Comparison of ENCODE assay signal across 1 cellular context in the genomic region with DNA sequence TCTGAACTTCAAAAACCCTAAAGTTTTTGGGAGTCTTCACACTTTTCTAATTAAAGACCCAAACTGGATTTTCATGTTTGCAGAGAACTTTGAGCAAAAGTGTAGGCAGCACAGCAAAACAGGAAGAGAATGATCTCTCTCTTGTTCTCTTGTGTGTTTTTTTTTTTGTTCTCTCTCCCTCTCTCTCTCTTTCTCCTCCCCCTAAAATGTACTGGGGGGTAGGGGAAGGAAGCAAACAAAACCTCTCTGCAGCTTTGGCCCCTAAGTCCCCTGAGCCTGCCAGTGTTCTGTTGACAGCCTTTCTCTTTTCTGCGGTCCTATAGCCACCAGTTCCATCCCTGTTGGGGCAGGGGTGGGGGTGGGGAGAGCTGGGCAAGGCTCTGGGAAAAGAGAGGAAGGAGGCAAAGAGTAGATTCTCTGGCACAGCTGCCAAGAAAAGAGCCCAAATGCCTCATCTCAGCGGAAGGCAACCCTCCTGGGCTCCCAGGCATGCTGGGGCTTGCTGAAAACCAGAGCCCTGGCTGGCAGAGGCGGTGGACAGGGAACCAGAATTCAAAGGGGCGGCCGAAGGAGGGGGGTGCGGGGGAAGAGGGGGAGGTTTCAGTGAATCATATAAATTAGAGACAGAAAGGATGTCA.
TF ChIP-seq lines count a peak whose summit lies in the region.

No MANE protein-coding gene starts in this region.

TF ChIP-seq in HepG2, 621 proteins besides CTCF, POLR2A, EP300 and RAD21 (continued from another document):
- TF ChIP-seq, protein P1, sequence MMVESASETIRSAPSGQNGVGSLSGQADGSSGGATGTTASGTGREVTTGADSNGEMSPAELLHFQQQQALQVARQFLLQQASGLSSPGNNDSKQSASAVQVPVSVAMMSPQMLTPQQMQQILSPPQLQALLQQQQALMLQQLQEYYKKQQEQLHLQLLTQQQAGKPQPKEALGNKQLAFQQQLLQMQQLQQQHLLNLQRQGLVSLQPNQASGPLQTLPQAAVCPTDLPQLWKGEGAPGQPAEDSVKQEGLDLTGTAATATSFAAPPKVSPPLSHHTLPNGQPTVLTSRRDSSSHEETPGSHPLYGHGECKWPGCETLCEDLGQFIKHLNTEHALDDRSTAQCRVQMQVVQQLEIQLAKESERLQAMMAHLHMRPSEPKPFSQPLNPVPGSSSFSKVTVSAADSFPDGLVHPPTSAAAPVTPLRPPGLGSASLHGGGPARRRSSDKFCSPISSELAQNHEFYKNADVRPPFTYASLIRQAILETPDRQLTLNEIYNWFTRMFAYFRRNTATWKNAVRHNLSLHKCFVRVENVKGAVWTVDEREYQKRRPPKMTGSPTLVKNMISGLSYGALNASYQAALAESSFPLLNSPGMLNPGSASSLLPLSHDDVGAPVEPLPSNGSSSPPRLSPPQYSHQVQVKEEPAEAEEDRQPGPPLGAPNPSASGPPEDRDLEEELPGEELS (CRISPR knock-in tag; IDR thresholded peaks at IDR 0.05), result peak; percentile 41; the same call in 1 of the 2 replicates
- TF ChIP-seq SOX5 (CRISPR knock-in tag; IDR thresholded peaks at IDR 0.05; ENCODE audit: borderline replicate concordance) (peak; percentile 60; the same call in 1 of the 2 replicates), RBM22 (optimal IDR thresholded peaks at IDR 0.05; ENCODE audit: low read length) (peak; percentile 4), ZNF687 (CRISPR knock-in tag; IDR thresholded peaks at IDR 0.05) (no peak; the same call in 1 of the 2 replicates), ZNF891 (CRISPR knock-in tag; IDR thresholded peaks at IDR 0.05) (no peak), PAXIP1 (CRISPR knock-in tag; conservative IDR thresholded peaks at IDR 0.05) (peak; percentile 31; the same call in 1 of the 2 replicates)
- TF ChIP-seq, protein P2, sequence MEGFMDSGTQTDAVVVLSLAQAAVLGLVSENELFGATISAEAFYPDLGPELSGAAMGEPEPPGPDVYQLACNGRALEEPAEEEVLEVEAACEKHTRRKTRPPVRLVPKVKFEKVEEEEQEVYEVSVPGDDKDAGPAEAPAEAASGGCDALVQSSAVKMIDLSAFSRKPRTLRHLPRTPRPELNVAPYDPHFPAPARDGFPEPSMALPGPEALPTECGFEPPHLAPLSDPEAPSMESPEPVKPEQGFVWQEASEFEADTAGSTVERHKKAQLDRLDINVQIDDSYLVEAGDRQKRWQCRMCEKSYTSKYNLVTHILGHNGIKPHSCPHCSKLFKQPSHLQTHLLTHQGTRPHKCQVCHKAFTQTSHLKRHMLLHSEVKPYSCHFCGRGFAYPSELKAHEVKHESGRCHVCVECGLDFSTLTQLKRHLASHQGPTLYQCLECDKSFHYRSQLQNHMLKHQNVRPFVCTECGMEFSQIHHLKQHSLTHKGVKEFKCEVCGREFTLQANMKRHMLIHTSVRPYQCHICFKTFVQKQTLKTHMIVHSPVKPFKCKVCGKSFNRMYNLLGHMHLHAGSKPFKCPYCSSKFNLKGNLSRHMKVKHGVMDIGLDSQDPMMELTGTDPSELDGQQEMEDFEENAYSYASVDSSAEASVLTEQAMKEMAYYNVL (CRISPR knock-in tag; IDR thresholded peaks at IDR 0.05; ENCODE audit: borderline replicate concordance), result peak; percentile 92; the same call in 1 of the 2 replicates
